6 cellular contexts compared by ENCODE assay signal in the genomic region with DNA sequence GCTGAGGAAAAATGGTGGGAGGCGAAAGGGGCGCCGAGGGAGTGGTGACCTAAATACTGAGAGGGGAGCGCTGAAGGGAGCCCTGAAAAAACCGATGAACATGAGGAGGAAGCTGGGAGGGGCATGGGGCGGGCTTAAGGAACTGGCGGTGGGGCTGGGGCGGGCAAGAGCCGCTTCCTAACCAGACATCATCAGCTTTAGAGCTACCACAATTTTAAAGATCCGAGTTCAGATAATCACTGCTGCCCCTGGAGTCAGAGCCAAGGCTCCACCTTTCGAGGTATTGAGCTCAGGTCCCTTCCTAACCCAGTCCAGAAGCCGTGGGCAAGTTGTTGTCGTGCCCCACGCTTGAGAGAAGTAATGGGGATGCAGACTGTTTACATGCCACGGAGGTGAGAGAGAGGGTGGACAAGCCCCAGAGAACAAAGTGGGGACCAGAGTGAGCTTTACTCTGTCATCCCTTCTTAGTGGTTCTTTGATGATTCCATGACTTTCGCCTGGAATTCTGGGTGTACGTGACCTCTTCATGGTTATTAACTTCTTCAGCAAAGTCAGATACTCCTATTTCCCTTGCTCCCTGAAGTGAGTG. TPM values are rescaled to one million over a fixed set of nuclear protein-coding genes. Genes with fewer than 3 reads are reported as not detected.
DNase-seq lines count a peak whose midpoint lies in the region; ATAC-seq and TF ChIP-seq lines count a peak whose summit lies in the region.

No MANE protein-coding gene starts in this region.

- H3K9me3 ChIP-seq in gastroesophageal sphincter (no peaks in the 10 kb centered on the region), thyroid gland (no peaks in the 10 kb centered on the region)

- no peaks in the 10 kb centered on the region for H3K9me3 Mint-ChIP-seq in activated T-cell treated with anti-CD3 and anti-CD28 coated beads, Interleukin-2, amount 50 U/mL, for 4 hours

- H3K27ac ChIP-seq in gastroesophageal sphincter: peak overlapping the region; percentile 47 to 93 (median 89)
- H3K27ac ChIP-seq in thyroid gland: peak overlapping the region; percentile 43 to 68 (median 64)

- peak; percentile 56 to 61 for ATAC-seq in activated T-cell treated with anti-CD3 and anti-CD28 coated beads, Interleukin-2, amount 50 U/mL, for 4 hours
- ATAC-seq in gastroesophageal sphincter: peak; percentile 53

- H3K4me3 Mint-ChIP-seq in activated T-cell treated with anti-CD3 and anti-CD28 coated beads, Interleukin-2, amount 50 U/mL, for 4 hours: no peak overlapping the region

- WGBS in gastroesophageal sphincter (ENCODE audit: low coverage in 1 of 2), 2 donors: 0% methylated on average over 1 to 17 of the region's 17 CpGs
- WGBS in thyroid gland, 2 donors: 0 to 2% methylated on average over 17 of the region's 17 CpGs

- H3K4me3 ChIP-seq in NB4 (ENCODE audit: low read depth, low read length) (peak overlapping the region; percentile 99), gastroesophageal sphincter (peak overlapping the region; percentile 42 to 81), thyroid gland (replicated peaks in 1 of 3) (peak overlapping the region; percentile 26 to 52 (median 46))

- DNase-seq in activated T-cell treated with anti-CD3 and anti-CD28 coated beads, Interleukin-2, amount 50 U/mL, for 4 hours: no peak
- DNase-seq in activated T-cell treated with anti-CD3 and anti-CD28 coated beads for 4 hours (no peak), NB4 (ENCODE audit: low read depth) (no peak), thyroid gland (no peak), NCI-H2029 treated with DMSO at 0.1 percent for 48 hours (lab: John Stamatoyannopoulos, UW) (no peak)

- peaks cover 29% of the 10 kb centered on the region for H3K36me3 Mint-ChIP-seq in activated T-cell treated with anti-CD3 and anti-CD28 coated beads, Interleukin-2, amount 50 U/mL, for 4 hours (ENCODE audit: insufficient read depth)

- peaks cover 39% of the 10 kb centered on the region for H3K4me1 Mint-ChIP-seq in activated T-cell treated with anti-CD3 and anti-CD28 coated beads, Interleukin-2, amount 50 U/mL, for 4 hours (ENCODE audit: low read depth)

- H3K27me3 ChIP-seq in gastroesophageal sphincter: no peaks in the 10 kb centered on the region
- no peaks in the 10 kb centered on the region for H3K27me3 ChIP-seq in thyroid gland

- H3K4me1 ChIP-seq in gastroesophageal sphincter (peaks cover 0 to 48% (median 22%) of the 10 kb centered on the region in 3 donors), thyroid gland (peaks cover 13 to 23% of the 10 kb centered on the region in 2 donors)

- TF ChIP-seq EP300 in gastroesophageal sphincter (IDR thresholded peaks at IDR 0.05): no peak

- TF ChIP-seq CTCF in NB4 (IDR thresholded peaks at IDR 0.05; ENCODE audit: low read depth, low read length) (no peak), gastroesophageal sphincter (IDR thresholded peaks at IDR 0.05) (no peak), thyroid gland (IDR thresholded peaks at IDR 0.05) (no peak)

- H3K27me3 Mint-ChIP-seq in activated T-cell treated with anti-CD3 and anti-CD28 coated beads, Interleukin-2, amount 50 U/mL, for 4 hours (ENCODE audit: low read depth): no peaks in the 10 kb centered on the region

- intact Hi-C loops in thyroid gland (cut with DNase I): no loop called here

- no peak for TF ChIP-seq POLR2A in NB4 (IDR thresholded peaks at IDR 0.05; ENCODE audit: extremely low read depth, insufficient read length)
- no peak for TF ChIP-seq POLR2A in gastroesophageal sphincter (IDR thresholded peaks at IDR 0.05)
- peak in 1 of 2 donors; percentile 28 for TF ChIP-seq POLR2A in thyroid gland (IDR thresholded peaks at IDR 0.05)

- H3K36me3 ChIP-seq in gastroesophageal sphincter: peaks cover 0 to 59% of the 10 kb centered on the region in 2 donors
- H3K36me3 ChIP-seq in thyroid gland: peaks cover 33 to 36% of the 10 kb centered on the region in 2 donors

RNA-seq across cellular contexts. Expression of a gene that starts 0.4 kb away (rescaled TPM):
- 10 to 100 TPM; 45.9 to 57.0 (median 49.9) TPM for total RNA-seq in activated T-cell treated with anti-CD3 and anti-CD28 coated beads, Interleukin-2, amount 50 U/mL, for 4 hours
- total RNA-seq in gastroesophageal sphincter: 10 to 100 TPM in 3 of 4 donors, 1 to 10 TPM in 1; 9.2 to 13.1 (median 11.9) TPM
- total RNA-seq in thyroid gland: 10 to 100 TPM; 17.7 to 39.2 (median 23.4) TPM

RNA-seq across cellular contexts. Expression of a gene that starts 0.7 kb away (rescaled TPM):
- 10 to 100 TPM; 65.8 to 78.5 (median 69.6) TPM for total RNA-seq in activated T-cell treated with anti-CD3 and anti-CD28 coated beads, Interleukin-2, amount 50 U/mL, for 4 hours
- total RNA-seq in gastroesophageal sphincter (10 to 100 TPM; 50.3 to 90.5 (median 63.3) TPM), thyroid gland (10 to 100 TPM; 33.6 to 61.0 (median 52.3) TPM)

RNA-seq across cellular contexts. Expression of a gene that starts 11.2 kb away (rescaled TPM):
- 10 to 100 TPM; 32.4 to 38.2 (median 33.5) TPM for total RNA-seq in activated T-cell treated with anti-CD3 and anti-CD28 coated beads, Interleukin-2, amount 50 U/mL, for 4 hours
- total RNA-seq in gastroesophageal sphincter (10 to 100 TPM; 16.8 to 38.8 (median 29.0) TPM), thyroid gland (10 to 100 TPM; 39.6 to 49.0 (median 45.1) TPM)

RNA-seq across cellular contexts. Expression of a gene that starts 24.5 kb away (rescaled TPM):
- not detected for total RNA-seq in activated T-cell treated with anti-CD3 and anti-CD28 coated beads, Interleukin-2, amount 50 U/mL, for 4 hours
- total RNA-seq in gastroesophageal sphincter: 10 to 100 TPM in 1 of 4 donors, 1 to 10 TPM in 3; 1.4 to 29.5 (median 7.2) TPM
- total RNA-seq in thyroid gland: 1 to 10 TPM; 2.3 to 4.2 (median 3.4) TPM

Comparison
In these comparisons a context has a peak if more than half of its experiments do, and no peak if none do; other contexts are left out.
1. H3K4me3 ChIP-seq: peak in every context shown above with its lines; median percentile 99 in NB4; 62 in gastroesophageal sphincter; 46 in thyroid gland.